In genomic region chr2:7924033-7924762, GRCh38 we compare ENCODE assay signal across 22 cellular contexts.
"Had no signal": no experiment of that assay in that cellular context is flagged by ENCODE, and none has a peak within 500 bp of the region (broad histone marks: within the 10 kb centered on the region; RNA-seq: fewer than 3 reads in every experiment).

No MANE protein-coding gene starts in this region.

- H3K4me3 ChIP-seq: cardiac muscle cell, SK-N-MC had no signal

- DNase-seq: activated CD4-positive, alpha-beta T cell treated with anti-CD3 and anti-CD28 coated beads, Interleukin-2, amount 50 U/mL, for 48 hours; activated CD4-positive, CD25-positive, alpha-beta regulatory T cell; activated gamma-delta T cell treated with Interleukin-2 at 50 U/mL for 16 hours; activated naive CD4-positive, alpha-beta T cell treated with anti-CD3 and anti-CD28 coated beads, Interleukin-2, amount 10 ng/mL, durations not matched to agents 7 days and 5 days; activated naive CD8-positive, alpha-beta T cell treated with anti-CD3 and anti-CD28 coated beads for 36 hours; activated T-cell treated with anti-CD3 and anti-CD28 coated beads, Interleukin-2, amount 50 U/mL, for 48 hours; brain microvascular endothelial cell; cerebellar nuclear complex; Karpas-422; MM.1S; NCI-H1105; NCI-H146; NCI-H187 treated with DMSO at 0.1 percent for 48 hours; NCI-H2081 treated with DMSO at 0.1 percent for 48 hours; NCI-H226; NCI-H526; NCI-H774; T-cell had no signal

- H3K4me3 Mint-ChIP-seq: activated naive CD4-positive, alpha-beta T cell treated with anti-CD3 and anti-CD28 coated beads, Interleukin-2, amount 10 ng/mL, durations not matched to agents 7 days and 5 days; activated naive CD8-positive, alpha-beta T cell treated with anti-CD3 and anti-CD28 coated beads for 36 hours; T-cell had no signal

- H3K27me3 Mint-ChIP-seq: activated naive CD4-positive, alpha-beta T cell treated with anti-CD3 and anti-CD28 coated beads, Interleukin-2, amount 10 ng/mL, durations not matched to agents 7 days and 5 days; activated naive CD8-positive, alpha-beta T cell treated with anti-CD3 and anti-CD28 coated beads for 36 hours; T-cell had no signal

- H3K36me3 Mint-ChIP-seq: activated naive CD8-positive, alpha-beta T cell treated with anti-CD3 and anti-CD28 coated beads for 36 hours; T-cell had no signal

- H3K27me3 ChIP-seq: brain microvascular endothelial cell, cardiac muscle cell had no signal

- H3K4me1 Mint-ChIP-seq: activated naive CD4-positive, alpha-beta T cell treated with anti-CD3 and anti-CD28 coated beads, Interleukin-2, amount 10 ng/mL, durations not matched to agents 7 days and 5 days; T-cell had no signal

- ATAC-seq: T-cell had no signal

- H3K27ac Mint-ChIP-seq: activated naive CD4-positive, alpha-beta T cell treated with anti-CD3 and anti-CD28 coated beads, Interleukin-2, amount 10 ng/mL, durations not matched to agents 7 days and 5 days; activated naive CD8-positive, alpha-beta T cell treated with anti-CD3 and anti-CD28 coated beads for 36 hours; activated T-helper 2 cell treated with anti-CD3 and anti-CD28 coated beads, Interferon-gamma antibody, Interleukin-2, Interleukin-4, amounts not matched to agents 10 μg/mL and 5 μg/mL and 100 μg/mL, durations not matched to agents 14 hours and 24 hours and 36 hours; T-cell had no signal

- H3K36me3 ChIP-seq: brain microvascular endothelial cell, cardiac muscle cell had no signal

- H3K27ac ChIP-seq: brain microvascular endothelial cell, cardiac muscle cell, SK-N-MC, VCaP had no signal
